In genomic region chr1:145823565-145824498, GRCh38 we compare ENCODE assay signal across 8 cellular contexts. TPM values are rescaled to one million over a fixed set of nuclear protein-coding genes. Genes with fewer than 3 reads are reported as not detected.
A peak's percentile ranks its signal among the peaks of the same experiment; 100 is the strongest.
DNase-seq lines count a peak whose midpoint lies in the region; ATAC-seq and TF ChIP-seq lines count a peak whose summit lies in the region.

A gene with protein sequence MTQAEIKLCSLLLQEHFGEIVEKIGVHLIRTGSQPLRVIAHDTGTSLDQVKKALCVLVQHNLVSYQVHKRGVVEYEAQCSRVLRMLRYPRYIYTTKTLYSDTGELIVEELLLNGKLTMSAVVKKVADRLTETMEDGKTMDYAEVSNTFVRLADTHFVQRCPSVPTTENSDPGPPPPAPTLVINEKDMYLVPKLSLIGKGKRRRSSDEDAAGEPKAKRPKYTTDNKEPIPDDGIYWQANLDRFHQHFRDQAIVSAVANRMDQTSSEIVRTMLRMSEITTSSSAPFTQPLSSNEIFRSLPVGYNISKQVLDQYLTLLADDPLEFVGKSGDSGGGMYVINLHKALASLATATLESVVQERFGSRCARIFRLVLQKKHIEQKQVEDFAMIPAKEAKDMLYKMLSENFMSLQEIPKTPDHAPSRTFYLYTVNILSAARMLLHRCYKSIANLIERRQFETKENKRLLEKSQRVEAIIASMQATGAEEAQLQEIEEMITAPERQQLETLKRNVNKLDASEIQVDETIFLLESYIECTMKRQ (plus strand): TSS chr1:145824200. CDS start chr1:145825777, 1,577 bp downstream.
TSS of gene RNF115 (minus strand) at chr1:145824095. CDS start at chr1:145823873, 222 bp downstream.

- intact Hi-C loops in testis (cut with DNase I; ENCODE audit: low total_unique reads) = no loop called here

- peak within 1 kb of the TSS; percentile 100 for H2AFZ ChIP-seq in osteoblast (ENCODE audit: low read length)

- H3K4me3 ChIP-seq in GM08714 (ENCODE audit: low read length) (peak within 1 kb of the TSS; percentile 97), osteoblast (ENCODE audit: insufficient read depth, low read length) (peak within 1 kb of the TSS; percentile 99), testis (peak within 1 kb of the TSS; percentile 68 to 82)

- H3K4me1 ChIP-seq in osteoblast (ENCODE audit: insufficient read depth, low read length) = peaks cover 5% of the 10 kb centered on the region
- H3K4me1 ChIP-seq in testis = no peaks in the 10 kb centered on the region

- 0 to 1% methylated on average over 41 to 80 of the region's 89 CpGs for WGBS in testis, 2 donors

- H3K36me3 ChIP-seq in osteoblast (ENCODE audit: insufficient read depth, low read length) = peaks cover 31% of the 10 kb centered on the region
- no peaks in the 10 kb centered on the region for H3K36me3 ChIP-seq in testis (ENCODE audit: low read depth, missing control alignments)

- H3K9me3 Mint-ChIP-seq in activated naive CD4-positive, alpha-beta T cell treated with anti-CD3 and anti-CD28 coated beads, Interleukin-2, amount 50 U/mL, for 72 hours = no peaks in the 10 kb centered on the region

- H3K9me3 ChIP-seq in osteoblast (ENCODE audit: low read depth, low read length) = no peaks in the 10 kb centered on the region
- H3K9me3 ChIP-seq in testis = no peaks in the 10 kb centered on the region

- H3K27me3 ChIP-seq in osteoblast (ENCODE audit: insufficient read depth, low read length) (no peaks in the 10 kb centered on the region), testis (no peaks in the 10 kb centered on the region)

- TF ChIP-seq CTCF in osteoblast (IDR thresholded peaks at IDR 0.05; ENCODE audit: extremely low read depth, low read depth, low read length) = no peak
- no peak for TF ChIP-seq CTCF in testis (IDR thresholded peaks at IDR 0.05)

- peak within 1 kb of the TSS; percentile 98 to 99 for H3K27ac Mint-ChIP-seq in activated naive CD4-positive, alpha-beta T cell treated with anti-CD3 and anti-CD28 coated beads, Interleukin-2, amount 50 U/mL, for 72 hours

- peak; percentile 39 for TF ChIP-seq POLR2A in testis (IDR thresholded peaks at IDR 0.05)

- peak within 1 kb of the TSS; percentile 94 for H3K27ac ChIP-seq in osteoblast (ENCODE audit: low read depth, low read length)
- H3K27ac ChIP-seq in testis = peak within 1 kb of the TSS; percentile 96 to 97

- peaks cover 41% of the 10 kb centered on the region for H3K79me2 ChIP-seq in osteoblast (ENCODE audit: insufficient read depth, low read length)

- no peaks in the 10 kb centered on the region for H4K20me1 ChIP-seq in osteoblast (ENCODE audit: insufficient read depth, low read length)

- peak; percentile 85 for ATAC-seq in HG02623 (IDR thresholded peaks at IDR 0.05; ENCODE audit: unreplicated experiment)
- peak; percentile 71 to 78 for ATAC-seq in activated naive CD4-positive, alpha-beta T cell treated with anti-CD3 and anti-CD28 coated beads, Interleukin-2, amount 50 U/mL, for 72 hours

- peaks cover 17 to 24% of the 10 kb centered on the region in 2 donors for H3K36me3 Mint-ChIP-seq in activated naive CD4-positive, alpha-beta T cell treated with anti-CD3 and anti-CD28 coated beads, Interleukin-2, amount 50 U/mL, for 72 hours

- DNase-seq in NCI-H1105 (lab: John Stamatoyannopoulos, UW) = peak; percentile 93
- peak; percentile 97 for DNase-seq in SKM-1 treated with dmso at 0.1 percent for 144 hours (lab: John Stamatoyannopoulos, UW; ENCODE audit: unreplicated experiment)
- DNase-seq in activated naive CD4-positive, alpha-beta T cell treated with anti-CD3 and anti-CD28 coated beads, Interleukin-2, amount 50 U/mL, for 72 hours (ENCODE audit: low spot score in 2 of 2) = peak; percentile 78
- DNase-seq in glomerular visceral epithelial cell (ENCODE audit: extremely low spot score) = peak; percentile 94
- peak; percentile 93 for DNase-seq in osteoblast (ENCODE audit: insufficient read length, low spot score, missing footprints)
- peak; percentile 94 for DNase-seq in testis

- H3K4me2 ChIP-seq in osteoblast (ENCODE audit: insufficient read depth, low read length) = peak within 1 kb of the TSS; percentile 89

RNA-seq across cellular contexts. Expression of the first gene that starts in this region (rescaled TPM):
- total RNA-seq in activated naive CD4-positive, alpha-beta T cell treated with anti-CD3 and anti-CD28 coated beads, Interleukin-2, amount 50 U/mL, for 72 hours = 10 to 100 TPM; 15.1 to 26.2 TPM
- total RNA-seq in osteoblast = 54.3 and 63.1 TPM in 2 replicates
- 10 to 100 TPM; 56.2 to 63.8 TPM for total RNA-seq in testis
- polyA plus RNA-seq in testis (ENCODE audit: insufficient read depth, low read depth, low replicate concordance) = 73.3 TPM

RNA-seq across cellular contexts. Expression of gene RNF115, which starts in this region (rescaled TPM):
- 10 to 100 TPM; 10.7 to 12.6 TPM for total RNA-seq in activated naive CD4-positive, alpha-beta T cell treated with anti-CD3 and anti-CD28 coated beads, Interleukin-2, amount 50 U/mL, for 72 hours
- total RNA-seq in osteoblast = 23.2 and 25.6 TPM in 2 replicates
- total RNA-seq in testis = 10 to 100 TPM; 24.4 to 29.1 TPM
- polyA plus RNA-seq in testis (ENCODE audit: insufficient read depth, low read depth, low replicate concordance) = 13.8 TPM

Comparison
In these comparisons a context has a peak if more than half of its experiments do, and no peak if none do; other contexts are left out.
1. Peak in every context shown above with its lines: DNase-seq, ATAC-seq, H3K4me3 ChIP-seq and H3K27ac ChIP-seq.